ENCODE assay signal across 17 cellular contexts in the genomic region with DNA sequence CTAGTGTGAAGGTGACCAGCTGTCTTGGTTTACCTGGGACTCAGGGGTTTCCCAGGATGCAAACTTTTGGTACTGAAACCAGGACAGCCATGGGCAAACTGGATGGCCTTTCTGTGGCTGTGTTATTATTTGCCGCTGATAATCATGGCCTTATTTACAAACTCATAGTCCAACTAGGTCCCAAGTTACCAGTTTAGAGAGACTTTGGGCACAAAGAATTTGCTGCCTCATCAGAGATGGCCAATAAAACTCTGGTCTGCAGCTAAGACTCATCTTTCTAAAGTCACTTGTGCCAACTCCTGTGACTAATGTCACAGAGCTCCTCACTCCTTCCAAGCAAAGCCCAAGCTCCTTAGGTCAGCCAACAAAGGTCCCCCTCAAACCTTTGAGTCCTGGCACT.
"Had no signal": no experiment of that assay in that cellular context is flagged by ENCODE, and none has a peak within 500 bp of the region (broad histone marks: within the 10 kb centered on the region; RNA-seq: fewer than 3 reads in every experiment).

No MANE protein-coding gene starts in this region.

- H2AFZ ChIP-seq: neural progenitor cell had no signal

- H3K4me2 ChIP-seq: neural progenitor cell had no signal

- H3K4me1 ChIP-seq: heart right ventricle, left lung, upper lobe of left lung had no signal

- H3K27me3 ChIP-seq: heart right ventricle, left lung, neural progenitor cell, upper lobe of left lung had no signal

- ATAC-seq: naive thymus-derived CD8-positive, alpha-beta T cell had no signal

- FAIRE-seq: endometrium, TTC549 had no signal

- H3K27ac ChIP-seq: heart right ventricle, left lung, neural progenitor cell, upper lobe of left lung had no signal

- H3K9me3 ChIP-seq: heart right ventricle, left lung, upper lobe of left lung had no signal

- H3K9ac ChIP-seq: neural progenitor cell had no signal

- H3K4me3 ChIP-seq: heart right ventricle, left lung, neural progenitor cell, upper lobe of left lung had no signal

- H3K36me3 ChIP-seq: left lung, neural progenitor cell had no signal

- DNase-seq: activated CD4-positive, alpha-beta T cell treated with anti-CD3 and anti-CD28 coated beads for 1 hour; activated CD8-positive, alpha-beta memory T cell treated with anti-CD3 and anti-CD28 coated beads, Interleukin-2, amount 50 U/mL, for 48 hours; activated T-cell treated with anti-CD3 and anti-CD28 coated beads, Interleukin-2, amount 50 U/mL, for 48 hours; aorta; effector CD4-positive, alpha-beta T cell; heart right ventricle; immature natural killer cell; left lung; naive thymus-derived CD8-positive, alpha-beta T cell; retina; stimulated activated CD4-positive, alpha-beta T cell treated with anti-CD3 and anti-CD28 coated beads, Interleukin-4, amount 100 ng/mL, for 24 hours; stimulated activated naive CD4-positive, alpha-beta T cell treated with Interleukin-2 at 50 U/mL for 16 hours; T-helper 1 cell; upper lobe of left lung had no signal
